8 cellular contexts compared by ENCODE assay signal in the genomic region with DNA sequence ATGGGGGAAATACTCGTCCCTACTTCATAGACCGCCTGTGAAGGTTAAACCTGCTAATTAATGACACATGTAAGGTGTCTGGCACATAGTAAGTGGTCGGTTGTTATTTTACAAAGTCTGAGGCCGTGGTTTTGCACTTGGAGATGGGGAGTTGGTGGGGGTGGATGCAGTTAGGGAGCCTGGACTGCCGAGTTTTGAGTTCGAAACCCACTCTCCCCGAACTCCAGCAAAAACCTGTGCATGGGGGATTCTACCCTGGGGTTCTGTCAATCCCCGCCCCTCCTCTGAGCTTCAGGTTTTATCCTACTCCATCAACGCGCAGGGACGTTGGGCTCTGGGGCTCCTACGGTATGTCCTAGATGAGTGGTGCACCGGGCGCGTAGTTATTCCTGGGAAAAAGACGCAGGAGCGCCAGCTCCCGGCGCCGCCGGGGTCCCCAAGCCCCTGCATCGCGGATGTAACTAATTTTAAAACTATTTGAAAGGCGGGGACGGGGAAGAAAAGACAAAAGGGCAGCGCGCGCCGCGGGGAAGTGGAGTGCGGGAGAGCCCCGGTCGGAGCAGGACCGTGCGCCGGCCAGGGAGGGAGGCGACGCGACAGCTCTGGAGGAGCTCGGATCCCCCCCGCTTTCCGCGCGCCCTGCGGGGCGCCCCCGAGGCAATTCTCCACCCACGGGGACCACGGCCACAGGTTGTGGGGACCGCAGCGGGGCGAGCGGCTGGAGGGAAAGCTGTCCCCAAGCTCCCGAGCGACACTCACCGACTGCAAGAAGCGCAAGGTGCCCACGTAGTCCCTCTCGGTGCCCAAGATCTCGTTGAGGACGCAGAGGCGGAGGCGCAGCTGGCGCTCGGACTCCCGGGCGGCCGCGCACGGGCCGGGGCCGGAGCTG. TPM values are rescaled to one million over a fixed set of nuclear protein-coding genes. Genes with fewer than 3 reads are reported as not detected.
DNase-seq lines count a peak whose midpoint lies in the region; ATAC-seq and TF ChIP-seq lines count a peak whose summit lies in the region.

No MANE protein-coding gene starts in this region.

- H3K9ac ChIP-seq in parathyroid adenoma, result no peak overlapping the region

- peaks cover 9 to 34% (median 21%) of the 10 kb centered on the region in 4 donors for H3K4me1 Mint-ChIP-seq in CD4-positive, alpha-beta memory T cell

- intact Hi-C loops in CD4-positive, alpha-beta memory T cell (cut with micrococcal nuclease), result loop anchor here (2.0 to 10.0 kb wide), 3 partner anchors 14 to 218 kb away; a partner anchor contains a TSS

- no peaks in the 10 kb centered on the region for H3K9me3 Mint-ChIP-seq in CD4-positive, alpha-beta memory T cell

- peak overlapping the region in 5 of 7 donors; percentile 93 to 98 (median 97) for H3K27ac Mint-ChIP-seq in CD4-positive, alpha-beta memory T cell

- H3K4me2 ChIP-seq in parathyroid adenoma (ENCODE audit: low read length), result peak overlapping the region; percentile 63

- H3K36me3 ChIP-seq in CD4-positive, alpha-beta memory T cell (ENCODE audit: insufficient read depth, low read length), result no peaks in the 10 kb centered on the region
- H3K36me3 ChIP-seq in gastroesophageal sphincter (no peaks in the 10 kb centered on the region), parathyroid adenoma (ENCODE audit: control insufficient read depth, insufficient read depth, low read length) (no peaks in the 10 kb centered on the region)

- no peak for TF ChIP-seq CTCF in gastroesophageal sphincter (IDR thresholded peaks at IDR 0.05)
- TF ChIP-seq CTCF in parathyroid adenoma (IDR thresholded peaks at IDR 0.05), result no peak

- no peak for TF ChIP-seq EP300 in gastroesophageal sphincter (IDR thresholded peaks at IDR 0.05)

- TF ChIP-seq POLR2A in gastroesophageal sphincter (IDR thresholded peaks at IDR 0.05), result no peak

- DNase-seq in CD4-positive, alpha-beta memory T cell, result peak in 4 of 5 donors; percentile 27 to 64 (median 35)
- peak; percentile 38 for DNase-seq in HuH-7 (ENCODE audit: low spot score)
- DNase-seq in activated CD8-positive, alpha-beta memory T cell treated with anti-CD3 and anti-CD28 coated beads for 24 hours, result peak; percentile 81
- no peak for DNase-seq in iPS-NIHi11 (ENCODE audit: low spot score)
- no peak for DNase-seq in DMS153 (lab: John Stamatoyannopoulos, UW)

- 9 to 48% methylated on average over 4 to 17 of the region's 72 CpGs for WGBS in gastroesophageal sphincter (ENCODE audit: low coverage in 1 of 2), 2 donors

- no peaks in the 10 kb centered on the region for H3K27me3 Mint-ChIP-seq in CD4-positive, alpha-beta memory T cell

- no peaks in the 10 kb centered on the region for H3K79me2 ChIP-seq in parathyroid adenoma

- H3K27me3 ChIP-seq in CD4-positive, alpha-beta memory T cell (ENCODE audit: insufficient read depth, low read length), result no peaks in the 10 kb centered on the region
- H3K27me3 ChIP-seq in gastroesophageal sphincter (peaks cover 44% of the 10 kb centered on the region), parathyroid adenoma (ENCODE audit: control insufficient read depth, insufficient read depth, low read length) (no peaks in the 10 kb centered on the region)

- ATAC-seq in GM19395 (IDR thresholded peaks at IDR 0.05; ENCODE audit: unreplicated experiment) (peak; percentile 24), gastroesophageal sphincter (no peak)

- H3K4me3 Mint-ChIP-seq in CD4-positive, alpha-beta memory T cell, result peak overlapping the region; percentile 93 to 99 (median 98)

- POLR2A ChIA-PET in CD4-positive, alpha-beta memory T cell (lab: Charles Lee; ENCODE audit: partially characterized antibody), result interaction anchor here (0.5 to 5.0 kb wide), 31 partner anchors 9 to 143 kb away, joined by 3 to 65 read pairs (median 4); no protein-coding TSS in a partner anchor

- peaks cover 40% of the 10 kb centered on the region for H3K4me1 ChIP-seq in CD4-positive, alpha-beta memory T cell (ENCODE audit: insufficient read depth, low read length)
- H3K4me1 ChIP-seq in gastroesophageal sphincter, result peaks cover 0 to 66% (median 8%) of the 10 kb centered on the region in 3 donors
- H3K4me1 ChIP-seq in parathyroid adenoma, result peaks cover 6% of the 10 kb centered on the region

- peak overlapping the region; percentile 90 to 92 for H3K4me3 ChIP-seq in CD4-positive, alpha-beta memory T cell (ENCODE audit: low read length in 2 of 2)
- H3K4me3 ChIP-seq in gastroesophageal sphincter (peak overlapping the region; percentile 23 to 57), parathyroid adenoma (ENCODE audit: low read depth, low read length) (peak overlapping the region; percentile 54)

- H3K9me3 ChIP-seq in CD4-positive, alpha-beta memory T cell (ENCODE audit: control insufficient read depth in 1 of 2, low read length in 2 of 2), result no peaks in the 10 kb centered on the region
- H3K9me3 ChIP-seq in gastroesophageal sphincter, result no peaks in the 10 kb centered on the region
- no peaks in the 10 kb centered on the region for H3K9me3 ChIP-seq in parathyroid adenoma (ENCODE audit: control insufficient read depth, low read length)

- peak overlapping the region; percentile 66 for H2AFZ ChIP-seq in parathyroid adenoma

- CTCF ChIA-PET in CD4-positive, alpha-beta memory T cell (lab: Charles Lee; ENCODE audit: partially characterized antibody), result interaction anchor here (1.0 to 1.7 kb wide), 10 partner anchors 12 to 169 kb away, joined by 3 to 8 read pairs (median 4); no protein-coding TSS in a partner anchor

- peak overlapping the region; percentile 75 for H3K27ac ChIP-seq in CD4-positive, alpha-beta memory T cell (ENCODE audit: low read depth, low read length)
- H3K27ac ChIP-seq in gastroesophageal sphincter, result peak overlapping the region in 3 of 4 donors; percentile 46 to 76 (median 73)
- H3K27ac ChIP-seq in parathyroid adenoma, result peak overlapping the region; percentile 19

- H3K36me3 Mint-ChIP-seq in CD4-positive, alpha-beta memory T cell, result peaks cover 0 to 13% of the 10 kb centered on the region in 2 donors

RNA-seq across cellular contexts. Expression of a gene that starts 0.7 kb away (rescaled TPM):
- 100 to 1,000 TPM; 164 to 165 TPM for total RNA-seq in CD4-positive, alpha-beta memory T cell
- 10 to 100 TPM; 10.6 to 79.6 TPM for polyA plus RNA-seq in CD4-positive, alpha-beta memory T cell
- 10 to 100 TPM; 16.3 to 35.7 (median 20.0) TPM for total RNA-seq in gastroesophageal sphincter

Comparison
In these comparisons a context has a peak if more than half of its experiments do, and no peak if none do; other contexts are left out.
1. DNase-seq: peak in CD4-positive, alpha-beta memory T cell (4 of 5), HuH-7 (single experiment) and activated CD8-positive, alpha-beta memory T cell treated with anti-CD3 and anti-CD28 coated beads for 24 hours (single experiment); none in iPS-NIHi11 (single experiment) and DMS153 (single experiment).
2. H3K27ac ChIP-seq: peak in every context shown above with its lines; median percentile 75 in CD4-positive, alpha-beta memory T cell; 73 in gastroesophageal sphincter; 19 in parathyroid adenoma.
3. H3K4me3 ChIP-seq: peak in every context shown above with its lines; median percentile 91 in CD4-positive, alpha-beta memory T cell; 54 in parathyroid adenoma; 40 in gastroesophageal sphincter.
4. RNA of a gene that starts 0.7 kb away (total RNA-seq): 164 to 165 TPM in CD4-positive, alpha-beta memory T cell; 16.3 to 35.7 TPM in gastroesophageal sphincter; every median in the first group is over 4 times any median in the second.